14 cellular contexts compared by ENCODE assay signal in genomic region chr1:151237678-151238466, GRCh38. TPM values are rescaled to one million over a fixed set of nuclear protein-coding genes. Genes with fewer than 3 reads are reported as not detected.
DNase-seq lines count a peak whose midpoint lies in the region; ATAC-seq and TF ChIP-seq lines count a peak whose summit lies in the region.
"Had no signal": no experiment of that assay in that cellular context is flagged by ENCODE, and none has a peak within 500 bp of the region (broad histone marks: within the 10 kb centered on the region; RNA-seq: fewer than 3 reads in every experiment).

No MANE protein-coding gene starts in this region.

- no peak overlapping the region for H3K4me3 ChIP-seq in NB4 (ENCODE audit: low read depth, low read length)
- H3K4me3 ChIP-seq: SK-N-MC had no signal

- H3K27ac Mint-ChIP-seq in activated naive CD4-positive, alpha-beta T cell treated with anti-CD3 and anti-CD28 coated beads for 36 hours = peak overlapping the region; percentile 29
- H3K27ac Mint-ChIP-seq in brain = peak overlapping the region in 3 of 5 experiments; percentile 4 to 73 (median 45)
- H3K27ac Mint-ChIP-seq in stimulated activated memory B cell treated with anti-CD40 and anti-IgM and Interleukin-4, amounts not matched to agents 10 μg/mL and 1 μg/mL and 100 μg/mL, for 72 hours = peak overlapping the region; percentile 77
- H3K27ac Mint-ChIP-seq: activated naive CD8-positive, alpha-beta T cell had no signal

- no peak overlapping the region for H3K4me3 Mint-ChIP-seq in activated naive CD4-positive, alpha-beta T cell treated with anti-CD3 and anti-CD28 coated beads for 36 hours
- no peak overlapping the region for H3K4me3 Mint-ChIP-seq in brain
- peak overlapping the region; percentile 42 for H3K4me3 Mint-ChIP-seq in stimulated activated memory B cell treated with anti-CD40 and anti-IgM and Interleukin-4, amounts not matched to agents 10 μg/mL and 1 μg/mL and 100 μg/mL, for 72 hours
- H3K4me3 Mint-ChIP-seq: activated naive CD8-positive, alpha-beta T cell had no signal

- H3K27me3 Mint-ChIP-seq in activated naive CD4-positive, alpha-beta T cell treated with anti-CD3 and anti-CD28 coated beads for 36 hours (ENCODE audit: low read depth) = no peaks in the 10 kb centered on the region
- no peaks in the 10 kb centered on the region for H3K27me3 Mint-ChIP-seq in brain
- no peaks in the 10 kb centered on the region for H3K27me3 Mint-ChIP-seq in stimulated activated memory B cell treated with anti-CD40 and anti-IgM and Interleukin-4, amounts not matched to agents 10 μg/mL and 1 μg/mL and 100 μg/mL, for 72 hours
- H3K27me3 Mint-ChIP-seq: activated naive CD8-positive, alpha-beta T cell had no signal

- intact Hi-C loops in activated naive CD4-positive, alpha-beta T cell treated with anti-CD3 and anti-CD28 coated beads for 36 hours (cut with micrococcal nuclease) = no loop called here

- H3K9me3 Mint-ChIP-seq in activated naive CD4-positive, alpha-beta T cell treated with anti-CD3 and anti-CD28 coated beads for 36 hours = no peaks in the 10 kb centered on the region
- no peaks in the 10 kb centered on the region for H3K9me3 Mint-ChIP-seq in brain
- no peaks in the 10 kb centered on the region for H3K9me3 Mint-ChIP-seq in stimulated activated memory B cell treated with anti-CD40 and anti-IgM and Interleukin-4, amounts not matched to agents 10 μg/mL and 1 μg/mL and 100 μg/mL, for 72 hours

- H3K4me1 Mint-ChIP-seq in activated naive CD4-positive, alpha-beta T cell treated with anti-CD3 and anti-CD28 coated beads for 36 hours (ENCODE audit: low read depth) = no peaks in the 10 kb centered on the region
- no peaks in the 10 kb centered on the region for H3K4me1 Mint-ChIP-seq in brain
- peaks cover 14% of the 10 kb centered on the region for H3K4me1 Mint-ChIP-seq in stimulated activated memory B cell treated with anti-CD40 and anti-IgM and Interleukin-4, amounts not matched to agents 10 μg/mL and 1 μg/mL and 100 μg/mL, for 72 hours

- no peak for TF ChIP-seq CTCF in NB4 (IDR thresholded peaks at IDR 0.05; ENCODE audit: low read depth, low read length)
- TF ChIP-seq CTCF in brain (conservative IDR thresholded peaks at IDR 0.05) = no peak

- ATAC-seq in stimulated activated memory B cell treated with anti-CD40 and anti-IgM and Interleukin-4, amounts not matched to agents 10 μg/mL and 1 μg/mL and 100 μg/mL, for 72 hours = peak; percentile 83
- ATAC-seq in HG03571 (IDR thresholded peaks at IDR 0.05; ENCODE audit: unreplicated experiment) = no peak

- CTCF ChIA-PET in activated naive CD4-positive, alpha-beta T cell treated with anti-CD3 and anti-CD28 coated beads for 36 hours (lab: Charles Lee) = interaction anchor here (0.7 to 1.5 kb wide), 2 partner anchors 10 to 415 kb away, joined by 3 read pairs; no protein-coding TSS in a partner anchor

- TF ChIP-seq POLR2A in NB4 (IDR thresholded peaks at IDR 0.05; ENCODE audit: extremely low read depth, insufficient read length) = no peak

- no peak for DNase-seq in activated naive CD4-positive, alpha-beta T cell treated with anti-CD3 and anti-CD28 coated beads for 36 hours
- DNase-seq in activated naive CD4-positive, alpha-beta T cell (lab: John Stamatoyannopoulos, UW) = no peak
- DNase-seq in NB4 (ENCODE audit: low read depth) = peak; percentile 12
- no peak for DNase-seq in ecto neural progenitor cell (ENCODE audit: low spot score)
- DNase-seq in NCI-H345 (lab: John Stamatoyannopoulos, UW) = no peak
- DNase-seq: activated CD4-positive, alpha-beta T cell treated with anti-CD3 and anti-CD28 coated beads for 1 hour; effector memory CD4-positive, alpha-beta T cell; NCI-H1092 treated with DMSO at 0.1 percent for 48 hours; NCI-H526 treated with DMSO at 0.1 percent for 48 hours had no signal

- peaks cover 36% of the 10 kb centered on the region for H3K36me3 Mint-ChIP-seq in activated naive CD4-positive, alpha-beta T cell treated with anti-CD3 and anti-CD28 coated beads for 36 hours (ENCODE audit: low read depth)
- H3K36me3 Mint-ChIP-seq in brain = peaks cover 89% of the 10 kb centered on the region
- H3K36me3 Mint-ChIP-seq in stimulated activated memory B cell treated with anti-CD40 and anti-IgM and Interleukin-4, amounts not matched to agents 10 μg/mL and 1 μg/mL and 100 μg/mL, for 72 hours = peaks cover 75% of the 10 kb centered on the region

RNA-seq across cellular contexts. Expression of gene PSMD4, which starts 16.7 kb away (rescaled TPM):
- 100 to 1,000 TPM; 167 to 192 TPM for total RNA-seq in activated naive CD4-positive, alpha-beta T cell treated with anti-CD3 and anti-CD28 coated beads for 36 hours
- polyA plus RNA-seq in brain (ENCODE audit: insufficient read depth, low read depth, low replicate concordance) = 266 TPM

RNA-seq across cellular contexts. Expression of gene PIP5K1A, which starts 39.5 kb away (rescaled TPM):
- 10 to 100 TPM; 72.6 to 82.5 TPM for total RNA-seq in activated naive CD4-positive, alpha-beta T cell treated with anti-CD3 and anti-CD28 coated beads for 36 hours
- 33.8 TPM for polyA plus RNA-seq in brain (ENCODE audit: insufficient read depth, low read depth, low replicate concordance)

RNA-seq across cellular contexts. Expression of gene ZNF687, which starts 44.2 kb away (rescaled TPM):
- total RNA-seq in activated naive CD4-positive, alpha-beta T cell treated with anti-CD3 and anti-CD28 coated beads for 36 hours = 10 to 100 TPM; 20.9 to 22.0 TPM
- polyA plus RNA-seq in brain (ENCODE audit: insufficient read depth, low read depth, low replicate concordance) = 28.5 TPM

RNA-seq across cellular contexts. Expression of gene VPS72, which starts 47.9 kb away (rescaled TPM):
- total RNA-seq in activated naive CD4-positive, alpha-beta T cell treated with anti-CD3 and anti-CD28 coated beads for 36 hours = 10 to 100 TPM; 49.8 to 56.9 TPM
- polyA plus RNA-seq in brain (ENCODE audit: insufficient read depth, low read depth, low replicate concordance) = 172 TPM
